ENCODE assay signal across 23 cellular contexts in the genomic region with DNA sequence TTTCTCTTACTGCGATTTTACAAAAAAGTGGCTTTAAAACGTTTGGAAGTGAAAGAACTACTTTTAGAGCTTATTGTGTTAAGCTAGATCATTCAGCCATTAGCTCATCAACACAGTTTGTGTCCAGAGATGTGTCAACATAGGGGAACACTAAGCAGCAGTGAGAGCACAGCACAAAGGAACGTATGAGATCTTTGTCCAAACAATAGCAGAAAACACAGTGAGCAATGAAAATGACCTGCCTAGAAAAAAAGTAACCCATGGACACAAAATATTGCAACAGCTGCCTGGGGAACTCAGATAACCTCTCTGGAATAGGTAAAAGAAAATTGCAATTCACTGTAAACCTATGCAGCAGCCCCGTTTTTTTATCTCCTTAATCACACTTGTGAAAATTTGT.
DNase-seq lines count a peak whose midpoint lies in the region; ATAC-seq and TF ChIP-seq lines count a peak whose summit lies in the region.
"Had no signal": no experiment of that assay in that cellular context is flagged by ENCODE, and none has a peak within 500 bp of the region (broad histone marks: within the 10 kb centered on the region; RNA-seq: fewer than 3 reads in every experiment).

No MANE protein-coding gene starts in this region.

- H3K9ac ChIP-seq in neural progenitor cell = no peak overlapping the region
- H3K9ac ChIP-seq: BLaER1 had no signal

- H3K79me2 ChIP-seq in neural progenitor cell (ENCODE audit: low read depth) = no peaks in the 10 kb centered on the region

- no peaks in the 10 kb centered on the region for H3K9me3 ChIP-seq in neural progenitor cell (ENCODE audit: low read depth)
- H3K9me3 ChIP-seq: ascending aorta, neutrophil, upper lobe of right lung had no signal

- H3K36me3 ChIP-seq in neural progenitor cell = no peaks in the 10 kb centered on the region
- H3K36me3 ChIP-seq: ascending aorta, BLaER1, heart left ventricle, neutrophil, upper lobe of right lung had no signal

- peaks cover 9% of the 10 kb centered on the region for H3K4me1 ChIP-seq in neural progenitor cell
- H3K4me1 ChIP-seq: ascending aorta, BLaER1, upper lobe of right lung had no signal

- no peak overlapping the region for H3K27ac Mint-ChIP-seq in neural progenitor cell
- H3K27ac Mint-ChIP-seq in natural killer cell treated with Interleukin-12 subunit alpha and Interleukin-12 subunit beta and Interleukin-15 and Interleukin-18, amount 100 ng/mL, for 72 hours = no peak overlapping the region

- no peaks in the 10 kb centered on the region for H3F3A ChIP-seq in neural progenitor cell (ENCODE audit: low read depth)

- no peak overlapping the region for H3K4me3 Mint-ChIP-seq in neural progenitor cell
- no peak overlapping the region for H3K4me3 Mint-ChIP-seq in natural killer cell treated with Interleukin-12 subunit alpha and Interleukin-12 subunit beta and Interleukin-15 and Interleukin-18, amount 100 ng/mL, for 72 hours

- H3K36me3 Mint-ChIP-seq in neural progenitor cell = no peaks in the 10 kb centered on the region
- H3K36me3 Mint-ChIP-seq in natural killer cell treated with Interleukin-12 subunit alpha and Interleukin-12 subunit beta and Interleukin-15 and Interleukin-18, amount 100 ng/mL, for 72 hours = no peaks in the 10 kb centered on the region

- peaks cover 26% of the 10 kb centered on the region for H3K4me1 Mint-ChIP-seq in neural progenitor cell
- H3K4me1 Mint-ChIP-seq in natural killer cell treated with Interleukin-12 subunit alpha and Interleukin-12 subunit beta and Interleukin-15 and Interleukin-18, amount 100 ng/mL, for 72 hours (ENCODE audit: low read depth in 2 of 2) = no peaks in the 10 kb centered on the region

- H3K27me3 Mint-ChIP-seq in neural progenitor cell (ENCODE audit: insufficient read depth, low read depth) = peaks cover 3% of the 10 kb centered on the region
- H3K27me3 Mint-ChIP-seq in natural killer cell treated with Interleukin-12 subunit alpha and Interleukin-12 subunit beta and Interleukin-15 and Interleukin-18, amount 100 ng/mL, for 72 hours = peaks cover 11 to 34% of the 10 kb centered on the region in 2 donors

- H3K9me3 Mint-ChIP-seq in neural progenitor cell = no peaks in the 10 kb centered on the region
- no peaks in the 10 kb centered on the region for H3K9me3 Mint-ChIP-seq in natural killer cell treated with Interleukin-12 subunit alpha and Interleukin-12 subunit beta and Interleukin-15 and Interleukin-18, amount 100 ng/mL, for 72 hours

- DNase-seq in GM03348 (ENCODE audit: low spot score) = peak; percentile 15
- DNase-seq in LHCN-M2 (ENCODE audit: low read depth) = peak; percentile 69
- DNase-seq in astrocyte of the hippocampus (ENCODE audit: low read depth, low spot score) = peak; percentile 29
- DNase-seq in kidney glomerular epithelial cell (lab: John Stamatoyannopoulos, UW) = peak; percentile 14
- DNase-seq in neural progenitor cell (ENCODE audit: low spot score) = no peak
- no peak for DNase-seq in SKM-1 treated with dmso at 0.1 percent for 144 hours (lab: John Stamatoyannopoulos, UW; ENCODE audit: unreplicated experiment)
- DNase-seq in amygdala (lab: John Stamatoyannopoulos, UW) = no peak
- DNase-seq in natural killer cell treated with Interleukin-12 subunit alpha and Interleukin-12 subunit beta and Interleukin-15 and Interleukin-18, amount 100 ng/mL, for 72 hours (ENCODE audit: low spot score) = no peak
- DNase-seq: activated CD4-positive, alpha-beta T cell treated with anti-CD3 and anti-CD28 coated beads for 48 hours; activated CD8-positive, alpha-beta memory T cell treated with anti-CD3 and anti-CD28 coated beads, Interleukin-2, amount 50 U/mL, for 48 hours; activated naive CD4-positive, alpha-beta T cell; H7; heart left ventricle; KG1; mesendoderm; NCI-H1048; NCI-H510A treated with DMSO at 0.1 percent for 48 hours; right cardiac atrium; upper lobe of right lung had no signal

- no peak overlapping the region for H3K27ac ChIP-seq in neural progenitor cell
- H3K27ac ChIP-seq: ascending aorta, BLaER1, heart left ventricle, neutrophil, upper lobe of right lung had no signal

- ATAC-seq in natural killer cell treated with Interleukin-12 subunit alpha and Interleukin-12 subunit beta and Interleukin-15 and Interleukin-18, amount 100 ng/mL, for 72 hours = no peak
- ATAC-seq: Panc1, right cardiac atrium, upper lobe of right lung had no signal

- H3K4me2 ChIP-seq in neural progenitor cell = no peak overlapping the region
- H3K4me2 ChIP-seq: BLaER1 had no signal

- no peak overlapping the region for H3K4me3 ChIP-seq in neural progenitor cell
- H3K4me3 ChIP-seq: ascending aorta, BLaER1, heart left ventricle, upper lobe of right lung had no signal

- no peaks in the 10 kb centered on the region for H3K27me3 ChIP-seq in neural progenitor cell
- H3K27me3 ChIP-seq: ascending aorta, BLaER1, heart left ventricle, upper lobe of right lung had no signal

- no peak for TF ChIP-seq CTCF in neural progenitor cell (IDR thresholded peaks at IDR 0.05)

- H2AFZ ChIP-seq in neural progenitor cell (replicated peaks) = no peak overlapping the region

- H4K20me1 ChIP-seq in neural progenitor cell (ENCODE audit: low read depth) = no peaks in the 10 kb centered on the region
- H4K20me1 ChIP-seq: BLaER1 had no signal

Comparison
In these comparisons a context has a peak if more than half of its experiments do, and no peak if none do; other contexts are left out.
1. DNase-seq: peak in GM03348 (single experiment), LHCN-M2 (single experiment), astrocyte of the hippocampus (single experiment) and kidney glomerular epithelial cell (single experiment); none in neural progenitor cell (single experiment), SKM-1 treated with dmso at 0.1 percent for 144 hours (single experiment), amygdala (0 of 56) and natural killer cell treated with Interleukin-12 subunit alpha and Interleukin-12 subunit beta and Interleukin-15 and Interleukin-18, amount 100 ng/mL, for 72 hours (single experiment).